8 cellular contexts compared by ENCODE assay signal in genomic region chr17:18040287-18040858, GRCh38. TPM values are rescaled to one million over a fixed set of nuclear protein-coding genes. Genes with fewer than 3 reads are reported as not detected.
DNase-seq lines count a peak whose midpoint lies in the region; ATAC-seq and TF ChIP-seq lines count a peak whose summit lies in the region.

No MANE protein-coding gene starts in this region.

- TF ChIP-seq CTCF in RWPE2 (IDR thresholded peaks at IDR 0.05; ENCODE audit: poor library complexity, severe bottlenecking) (no peak), esophagus muscularis mucosa (IDR thresholded peaks at IDR 0.05) (no peak), progenitor cell of endocrine pancreas (IDR thresholded peaks at IDR 0.05; ENCODE audit: unreplicated experiment) (no peak)

- intact Hi-C loops in esophagus muscularis mucosa (cut with DNase I), result no loop called here

- no peak for ATAC-seq in RWPE2 (ENCODE audit: low read depth)
- no peak for ATAC-seq in HG03565 (IDR thresholded peaks at IDR 0.05; ENCODE audit: unreplicated experiment)
- ATAC-seq in HG03457 (IDR thresholded peaks at IDR 0.05; ENCODE audit: unreplicated experiment), result no peak
- no peak for ATAC-seq in GM21723 (IDR thresholded peaks at IDR 0.05; ENCODE audit: unreplicated experiment)

- H3K4me1 Mint-ChIP-seq in progenitor cell of endocrine pancreas (ENCODE audit: low read depth), result peaks cover 43% of the 10 kb centered on the region

- DNase-seq in GM03348 (ENCODE audit: low spot score) (peak; percentile 27), RWPE2 (ENCODE audit: low spot score) (no peak), esophagus muscularis mucosa (ENCODE audit: extremely low spot score) (no peak), progenitor cell of endocrine pancreas (ENCODE audit: low spot score, unreplicated experiment) (no peak), NCI-H2171 treated with DMSO at 0.1 percent for 48 hours (lab: John Stamatoyannopoulos, UW) (no peak)

- peaks cover 6% of the 10 kb centered on the region; the same call in 1 of the 2 replicates for H3K36me3 ChIP-seq in RWPE2 (ENCODE audit: low read depth)
- peaks cover 5 to 6% (median 6%) of the 10 kb centered on the region in 4 donors for H3K36me3 ChIP-seq in esophagus muscularis mucosa

- WGBS in esophagus muscularis mucosa, result 23% methylated on average over 5 of the region's 6 CpGs

- peak overlapping the region; percentile 84 for H3K27ac Mint-ChIP-seq in progenitor cell of endocrine pancreas

- H3K4me1 ChIP-seq in RWPE2 (ENCODE audit: insufficient read depth, poor library complexity, severe bottlenecking) (no peaks in the 10 kb centered on the region), esophagus muscularis mucosa (peaks cover 32 to 59% (median 46%) of the 10 kb centered on the region in 4 donors)

- no peaks in the 10 kb centered on the region for H3K9me3 ChIP-seq in RWPE2 (ENCODE audit: severe bottlenecking)
- no peaks in the 10 kb centered on the region for H3K9me3 ChIP-seq in esophagus muscularis mucosa

- no peaks in the 10 kb centered on the region for H3K36me3 Mint-ChIP-seq in progenitor cell of endocrine pancreas (ENCODE audit: insufficient read depth)

- peak overlapping the region; percentile 98 for H3K4me3 Mint-ChIP-seq in progenitor cell of endocrine pancreas (ENCODE audit: low read depth)

- no peak for TF ChIP-seq EP300 in esophagus muscularis mucosa (IDR thresholded peaks at IDR 0.05)

- no peak for TF ChIP-seq POLR2A in esophagus muscularis mucosa (IDR thresholded peaks at IDR 0.05; ENCODE audit: low read depth)

- H3K9me3 Mint-ChIP-seq in progenitor cell of endocrine pancreas (ENCODE audit: low read depth), result no peaks in the 10 kb centered on the region

- peak overlapping the region; percentile 58 for H3K4me3 ChIP-seq in RWPE2 (ENCODE audit: severe bottlenecking)
- peak overlapping the region; percentile 75 to 97 (median 83) for H3K4me3 ChIP-seq in esophagus muscularis mucosa

- peaks cover 6% of the 10 kb centered on the region for H3K27me3 Mint-ChIP-seq in progenitor cell of endocrine pancreas

- H3K27me3 ChIP-seq in RWPE2 (ENCODE audit: insufficient read depth, poor library complexity, severe bottlenecking), result no peaks in the 10 kb centered on the region
- H3K27me3 ChIP-seq in esophagus muscularis mucosa, result no peaks in the 10 kb centered on the region

- H3K27ac ChIP-seq in RWPE2 (ENCODE audit: poor library complexity, severe bottlenecking) (peak overlapping the region; percentile 45), esophagus muscularis mucosa (replicated peaks in 1 of 4) (peak overlapping the region; percentile 85 to 90 (median 88))

RNA-seq across cellular contexts. Expression of gene GID4, which starts 1.2 kb away (rescaled TPM):
- total RNA-seq in esophagus muscularis mucosa, result 10 to 100 TPM; 33.1 to 39.8 (median 34.4) TPM
- 10.2 and 12.1 TPM in 2 replicates for total RNA-seq in progenitor cell of endocrine pancreas

RNA-seq across cellular contexts. Expression of gene ATPAF2, which starts 1.4 kb away (rescaled TPM):
- total RNA-seq in esophagus muscularis mucosa, result 10 to 100 TPM; 10.4 to 26.1 (median 12.3) TPM
- total RNA-seq in progenitor cell of endocrine pancreas, result 25.3 and 31.5 TPM in 2 replicates

RNA-seq across cellular contexts. Expression of gene DRG2, which starts 47.4 kb away (rescaled TPM):
- total RNA-seq in esophagus muscularis mucosa (10 to 100 TPM; 27.4 to 33.8 (median 33.0) TPM), progenitor cell of endocrine pancreas (42.9 and 49.3 TPM in 2 replicates)
